In genomic region chr12:130948751-130949150, GRCh38 we compare ENCODE assay signal across 20 cellular contexts. TPM values are rescaled to one million over a fixed set of nuclear protein-coding genes. Genes with fewer than 3 reads are reported as not detected.
"Had no signal": no experiment of that assay in that cellular context is flagged by ENCODE, and none has a peak within 500 bp of the region (broad histone marks: within the 10 kb centered on the region; RNA-seq: fewer than 3 reads in every experiment).

No MANE protein-coding gene starts in this region.

- H3K27me3 ChIP-seq: hepatocyte, right atrium auricular region, thyroid gland had no signal

- FAIRE-seq: colon, islet of Langerhans, urothelium cell line had no signal

- H3K27ac Mint-ChIP-seq: dendritic cell treated with granulocyte-macrophage colony-stimulating factor and Interleukin-4, amounts not matched to agents 40 ng/mL and 50 ng/mL, for 4 days; effector memory CD8-positive, alpha-beta T cell; mesothelial cell of epicardium; nephron; type B pancreatic cell had no signal

- H3K27ac ChIP-seq: epithelial cell of prostate, esophagus squamous epithelium, hepatocyte, neutrophil, right atrium auricular region, thyroid gland had no signal

- H3K9me3 ChIP-seq: neutrophil, thyroid gland had no signal

- H2AFZ ChIP-seq: hepatocyte had no signal

- H3K4me3 Mint-ChIP-seq: dendritic cell treated with granulocyte-macrophage colony-stimulating factor and Interleukin-4, amounts not matched to agents 40 ng/mL and 50 ng/mL, for 4 days; effector memory CD8-positive, alpha-beta T cell; mesothelial cell of epicardium; nephron; type B pancreatic cell had no signal

- H3K4me2 ChIP-seq: hepatocyte, smooth muscle cell had no signal

- H3K36me3 ChIP-seq: esophagus squamous epithelium, neutrophil, right atrium auricular region, thyroid gland had no signal

- ATAC-seq: effector memory CD8-positive, alpha-beta T cell; left lobe of liver had no signal

- H3K79me2 ChIP-seq: hepatocyte had no signal

- DNase-seq: cerebellar nuclear complex; effector memory CD8-positive, alpha-beta T cell; esophagus squamous epithelium; foreskin melanocyte; stimulated activated CD4-positive, alpha-beta T cell treated with anti-CD3 and anti-CD28 coated beads, Interleukin-2, amount 100 ng/mL, for 48 hours; stimulated activated naive CD4-positive, alpha-beta T cell treated with Interleukin-2 at 50 U/mL for 16 hours; thyroid gland had no signal

- H3K4me3 ChIP-seq: esophagus squamous epithelium, hepatocyte, right atrium auricular region, smooth muscle cell, thyroid gland had no signal

RNA-seq across cellular contexts. Expression of gene ADGRD1, which starts 5.0 kb away (rescaled TPM):
- total RNA-seq: smooth muscle cell had no signal
